ENCODE assay signal across 18 cellular contexts in genomic region chr7:70156052-70156451, GRCh38.
DNase-seq lines count a peak whose midpoint lies in the region; ATAC-seq and TF ChIP-seq lines count a peak whose summit lies in the region.
"Had no signal": no experiment of that assay in that cellular context is flagged by ENCODE, and none has a peak within 500 bp of the region (broad histone marks: within the 10 kb centered on the region; RNA-seq: fewer than 3 reads in every experiment).

No MANE protein-coding gene starts in this region.

- no peaks in the 10 kb centered on the region for H3K36me3 ChIP-seq in HEK293 (ENCODE audit: control insufficient read depth in 2 of 2, insufficient read depth in 1 of 2, low read length in 2 of 2)

- no peak overlapping the region for H3K4me3 ChIP-seq in HEK293 (ENCODE audit: low read depth, low read length)
- H3K4me3 ChIP-seq: SK-N-MC had no signal

- DNase-seq in DMS 273 (lab: John Stamatoyannopoulos, UW; ENCODE audit: unreplicated experiment): peak; percentile 89
- peak; percentile 88 for DNase-seq in NCI-H2171 treated with DMSO at 0.1 percent for 48 hours (lab: John Stamatoyannopoulos, UW)
- DNase-seq in left kidney (ENCODE audit: low read depth, low spot score): peak; percentile 27
- no peak for DNase-seq in SW 1271 (lab: John Stamatoyannopoulos, UW)
- no peak for DNase-seq in effector CD8-positive, alpha-beta T cell (lab: John Stamatoyannopoulos, UW)
- DNase-seq: EL, H9, NCI-H1436 treated with DMSO at 0.1 percent for 48 hours, NCI-H2081 treated with DMSO at 0.1 percent for 48 hours, NCI-H526 treated with DMSO at 0.1 percent for 48 hours, OCI-M1, T-helper 1 cell, T1000 had no signal

- POLR2A ChIA-PET in HEK293 (lab: Yijun Ruan, JAX): no interaction called here

- H3K27ac ChIP-seq in HEK293 (ENCODE audit: extremely low read depth, low read depth, low read length): no peak overlapping the region
- H3K27ac ChIP-seq: C4-2B, SK-N-MC had no signal

- CTCF ChIA-PET in HEK293 (lab: Yijun Ruan, JAX): interaction anchor here (0.6 to 2.8 kb wide), 3 partner anchors 114 to 644 kb away, joined by 3 to 9 read pairs (median 3); no protein-coding TSS in a partner anchor

- no peaks in the 10 kb centered on the region; the same call in 1 of the 2 replicates for H3K4me1 ChIP-seq in HEK293 (ENCODE audit: control insufficient read depth, insufficient read depth, low read length)

- no peaks in the 10 kb centered on the region for H3K9me3 ChIP-seq in HEK293 (ENCODE audit: control insufficient read depth, insufficient read depth, low read depth, low read length)

- no peak for TF ChIP-seq CTCF in HEK293 (tag by site-specific recombination; IDR thresholded peaks at IDR 0.05)

- ATAC-seq in GM19324 (IDR thresholded peaks at IDR 0.05; ENCODE audit: low FRiP score, unreplicated experiment) (no peak), HG03025 (IDR thresholded peaks at IDR 0.05; ENCODE audit: low FRiP score, unreplicated experiment) (no peak)

TF ChIP-seq in HEK293, 187 proteins besides CTCF, POLR2A, EP300 and RAD21:
- TF ChIP-seq PRDM1 (tag by site-specific recombination; IDR thresholded peaks at IDR 0.05) (0 out of 2 replicates have a peak, but pooled peaks have one; percentile 5), ZBTB8A (tag by site-specific recombination; IDR thresholded peaks at IDR 0.05) (no peak), HOXD13 (CRISPR knock-in tag; IDR thresholded peaks at IDR 0.05; ENCODE audit: borderline replicate concordance) (no peak), ZNF776 (tag by site-specific recombination; IDR thresholded peaks at IDR 0.05; ENCODE audit: borderline replicate concordance) (no peak), ZNF362 (tag by site-specific recombination; IDR thresholded peaks at IDR 0.05) (no peak), ZFP41 (tag by site-specific recombination; IDR thresholded peaks at IDR 0.05; ENCODE audit: borderline replicate concordance) (no peak)

Comparison
In these comparisons a context has a peak if more than half of its experiments do, and no peak if none do; other contexts are left out.
1. DNase-seq: peak in DMS 273 (single experiment), NCI-H2171 treated with DMSO at 0.1 percent for 48 hours (single experiment) and left kidney (single experiment); none in SW 1271 (0 of 2) and effector CD8-positive, alpha-beta T cell (single experiment).